1 cellular context compared by ENCODE assay signal in genomic region chr12:113766133-113766879, GRCh38.
TF ChIP-seq lines count a peak whose summit lies in the region.

No MANE protein-coding gene starts in this region.

TF ChIP-seq in IMR-90, 13 proteins besides CTCF, POLR2A, EP300 and RAD21 (continued from another document):
- TF ChIP-seq RFX5 (IDR thresholded peaks at IDR 0.05; ENCODE audit: low read depth, low read length) (no peak), USF2 (IDR thresholded peaks at IDR 0.05; ENCODE audit: low read depth, low read length) (no peak), MAZ (IDR thresholded peaks at IDR 0.05; ENCODE audit: borderline replicate concordance, low read depth, low read length) (no peak), RCOR1 (IDR thresholded peaks at IDR 0.05; ENCODE audit: insufficient replicate concordance, low read length) (no peak), CHD1 (IDR thresholded peaks at IDR 0.05; ENCODE audit: low read depth, low read length) (no peak), ELK1 (IDR thresholded peaks at IDR 0.05; ENCODE audit: borderline replicate concordance, low read depth, low read length) (no peak), BHLHE40 (IDR thresholded peaks at IDR 0.05; ENCODE audit: low read depth, low read length) (no peak), SMC3 (IDR thresholded peaks at IDR 0.05; ENCODE audit: low read depth, low read length) (no peak), CEBPB (IDR thresholded peaks at IDR 0.05; ENCODE audit: low read depth, low read length) (no peak), MAFK (IDR thresholded peaks at IDR 0.05; ENCODE audit: low read depth, low read length) (no peak), FOS (IDR thresholded peaks at IDR 0.05; ENCODE audit: low read depth, low read length) (no peak)
